ENCODE assay signal across 10 cellular contexts in the genomic region with DNA sequence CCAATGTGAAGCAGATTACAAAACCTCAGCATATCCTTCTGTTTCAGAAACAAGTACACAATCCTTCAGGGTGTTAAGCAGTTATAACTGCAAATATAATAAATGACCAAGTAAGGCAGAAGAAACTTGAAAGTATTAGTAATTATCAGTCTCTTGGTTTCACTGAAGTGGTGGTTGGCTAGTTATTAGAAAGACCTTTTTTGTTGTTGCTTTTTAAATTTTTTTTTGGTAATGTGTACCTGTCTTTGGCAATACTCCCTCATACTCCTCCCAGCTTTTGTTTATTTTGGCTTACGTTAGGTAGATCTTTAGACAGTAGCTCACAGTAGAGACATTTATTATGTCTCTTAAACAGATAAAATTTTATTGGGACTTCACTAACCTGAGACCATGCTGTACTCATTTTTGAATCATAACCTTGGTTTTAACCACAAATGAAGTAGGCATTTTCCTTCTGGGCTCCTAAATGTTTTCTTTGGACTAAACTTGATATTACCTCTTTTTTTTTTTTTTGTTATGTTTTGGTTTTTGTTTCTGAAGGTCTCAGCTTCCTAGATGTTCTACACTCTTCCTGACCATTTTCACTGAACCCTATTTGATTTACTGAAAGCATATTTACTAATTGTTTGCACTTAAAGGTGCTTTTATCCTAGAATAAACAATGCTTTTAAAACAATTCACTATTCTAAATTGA. TPM values are rescaled to one million over a fixed set of nuclear protein-coding genes. Genes with fewer than 3 reads are reported as not detected.
A peak's percentile ranks its signal among the peaks of the same experiment; 100 is the strongest.
DNase-seq lines count a peak whose midpoint lies in the region; ATAC-seq and TF ChIP-seq lines count a peak whose summit lies in the region.
"Had no signal": no experiment of that assay in that cellular context is flagged by ENCODE, and none has a peak within 500 bp of the region (broad histone marks: within the 10 kb centered on the region; RNA-seq: fewer than 3 reads in every experiment).

No MANE protein-coding gene starts in this region.

- ATAC-seq in GM18498 (IDR thresholded peaks at IDR 0.05; ENCODE audit: unreplicated experiment) (peak; percentile 59), HG02642 (IDR thresholded peaks at IDR 0.05; ENCODE audit: poor library complexity, unreplicated experiment) (peak; percentile 52), left colon (peak; percentile 79), heart right ventricle (no peak)

- H3K9me3 ChIP-seq in OCI-LY7 (ENCODE audit: low read length) (no peaks in the 10 kb centered on the region; the same call in 1 of the 2 replicates), heart right ventricle (no peaks in the 10 kb centered on the region)

- peaks cover 50% of the 10 kb centered on the region for H4K20me1 ChIP-seq in OCI-LY7 (ENCODE audit: insufficient read depth, low read length)

- CTCF ChIA-PET in OCI-LY7 (lab: Charles Lee; ENCODE audit: unreplicated experiment), result no interaction called here

- POLR2A ChIA-PET in OCI-LY7 (lab: Charles Lee), result interaction anchor here (0.7 to 2.1 kb wide), 8 partner anchors 9 to 117 kb away, joined by 3 to 8 read pairs (median 4); no protein-coding TSS in a partner anchor

- H3K36me3 ChIP-seq in OCI-LY7 (ENCODE audit: insufficient read depth, low read length) (peaks cover 30% of the 10 kb centered on the region), heart right ventricle (no peaks in the 10 kb centered on the region)

- H2AFZ ChIP-seq in OCI-LY7 (ENCODE audit: low read length), result no peak overlapping the region

- peaks cover 47% of the 10 kb centered on the region for H3K4me1 ChIP-seq in OCI-LY7 (ENCODE audit: insufficient read depth, low read length, poor library complexity, severe bottlenecking)
- peaks cover 0 to 61% (median 28%) of the 10 kb centered on the region in 9 donors for H3K4me1 ChIP-seq in heart right ventricle

- peaks cover 100% of the 10 kb centered on the region for H3K79me2 ChIP-seq in OCI-LY7 (ENCODE audit: insufficient read depth, low read depth, low read length)

- intact Hi-C loops in OCI-LY7 (cut with micrococcal nuclease; ENCODE audit: unreplicated experiment), result no loop called here
- intact Hi-C loops in left colon (cut with DNase I, micrococcal nuclease), result no loop called here
- intact Hi-C loops in heart right ventricle (cut with DNase I), result no loop called here

- TF ChIP-seq CTCF in OCI-LY7 (conservative IDR thresholded peaks at IDR 0.05; ENCODE audit: low read length) (no peak), heart right ventricle (IDR thresholded peaks at IDR 0.05) (no peak)

- peak overlapping the region; percentile 76; the same call in 1 of the 2 replicates for H3K4me2 ChIP-seq in OCI-LY7 (ENCODE audit: low read length)

- no peaks in the 10 kb centered on the region for H3K27me3 ChIP-seq in heart right ventricle

- no TSS peak for BruUV-seq in OCI-LY7 (replicated peaks; lab: Mats Ljungman, UMichigan)

- no peaks in the 10 kb centered on the region for H3K9me2 ChIP-seq in OCI-LY7 (ENCODE audit: insufficient read depth, low read length)

- no peak overlapping the region for H3K4me3 ChIP-seq in OCI-LY7 (ENCODE audit: low read depth, low read length, poor library complexity, severe bottlenecking)
- H3K4me3 ChIP-seq in heart right ventricle, result no peak overlapping the region

- DNase-seq in OCI-LY7 (ENCODE audit: low spot score) (no peak), left colon (no peak), HuH-7.5 (ENCODE audit: low spot score) (no peak), heart right ventricle (no peak), GDM1 (lab: John Stamatoyannopoulos, UW) (no peak)
- no peak for DNase-seq in activated CD8-positive, alpha-beta memory T cell treated with anti-CD3 and anti-CD28 coated beads, Interleukin-2, amount 50 U/mL, for 4 hours
- DNase-seq: islet precursor cell, NCI-H1436 treated with DMSO at 0.1 percent for 48 hours had no signal

- H3K27ac ChIP-seq in OCI-LY7 (ENCODE audit: low read depth, low read length, poor library complexity, severe bottlenecking), result no peak overlapping the region
- H3K27ac ChIP-seq in heart right ventricle, result peak overlapping the region in 1 of 10 donors; percentile 9

- WGBS in heart right ventricle, 2 donors, result 29 to 31% methylated on average over 1 of the region's 1 CpG

RNA-seq across cellular contexts. Expression of a gene that starts 6.4 kb away (rescaled TPM):
- 26.6 and 30.0 TPM in 2 replicates for total RNA-seq in OCI-LY7 (2014; rRNA removed; shearing (Covaris generic))
- 58.0 and 61.7 TPM in 2 replicates for total RNA-seq in OCI-LY7 (2022)
- total RNA-seq in left colon, result 100 to 1,000 TPM; 103 to 111 TPM
- total RNA-seq in heart right ventricle, result 10 to 100 TPM in 8 of 10 donors, 1 to 10 TPM in 2; 8.5 to 15.6 (median 10.8) TPM
- 10 to 100 TPM in 1 of 2 donors, 1 to 10 TPM in 1; 5.8 to 10.8 TPM for polyA plus RNA-seq in heart right ventricle

Comparison
In these comparisons a context has a peak if more than half of its experiments do, and no peak if none do; other contexts are left out.
1. ATAC-seq: peak in GM18498 (single experiment), HG02642 (single experiment) and left colon (single experiment); none in heart right ventricle (0 of 8).